ENCODE assay signal across 13 cellular contexts in genomic region chr11:12184696-12185095, GRCh38.
DNase-seq lines count a peak whose midpoint lies in the region; ATAC-seq lines count a peak whose summit lies in the region.
"Had no signal": no experiment of that assay in that cellular context is flagged by ENCODE, and none has a peak within 500 bp of the region (broad histone marks: within the 10 kb centered on the region; RNA-seq: fewer than 3 reads in every experiment).

No MANE protein-coding gene starts in this region.

- H3K9me3 Mint-ChIP-seq in stimulated activated naive CD8-positive, alpha-beta T cell treated with anti-CD3 and anti-CD28 coated beads, Interleukin-15, amount 100 ng/mL, for 72 hours, result no peaks in the 10 kb centered on the region
- no peaks in the 10 kb centered on the region for H3K9me3 Mint-ChIP-seq in activated CD4-positive, alpha-beta T cell treated with anti-CD3 and anti-CD28 coated beads for 36 hours (ENCODE audit: low read depth)
- H3K9me3 Mint-ChIP-seq: activated CD8-positive, alpha-beta T cell treated with anti-CD3 and anti-CD28 coated beads for 36 hours; activated naive CD8-positive, alpha-beta T cell treated with anti-CD3 and anti-CD28 coated beads for 36 hours; natural killer cell treated with Interleukin-12 subunit alpha and Interleukin-12 subunit beta and Interleukin-15 and Interleukin-18, amount 100 ng/mL, for 72 hours had no signal

- H3K4me1 Mint-ChIP-seq in stimulated activated naive CD8-positive, alpha-beta T cell treated with anti-CD3 and anti-CD28 coated beads, Interleukin-15, amount 100 ng/mL, for 72 hours, result peaks cover 36% of the 10 kb centered on the region
- H3K4me1 Mint-ChIP-seq in activated CD4-positive, alpha-beta T cell treated with anti-CD3 and anti-CD28 coated beads for 36 hours, result peaks cover 39% of the 10 kb centered on the region

- POLR2A ChIA-PET in activated CD4-positive, alpha-beta T cell treated with anti-CD3 and anti-CD28 coated beads for 36 hours (lab: Charles Lee), result interaction anchor here (0.7 kb wide), 1 partner anchor 51 kb away, joined by 11 read pairs; no protein-coding TSS in a partner anchor

- no peak overlapping the region for H3K4me3 Mint-ChIP-seq in stimulated activated naive CD8-positive, alpha-beta T cell treated with anti-CD3 and anti-CD28 coated beads, Interleukin-15, amount 100 ng/mL, for 72 hours
- H3K4me3 Mint-ChIP-seq in activated CD4-positive, alpha-beta T cell treated with anti-CD3 and anti-CD28 coated beads for 36 hours, result no peak overlapping the region
- H3K4me3 Mint-ChIP-seq: activated CD8-positive, alpha-beta T cell treated with anti-CD3 and anti-CD28 coated beads for 36 hours; activated naive CD8-positive, alpha-beta T cell treated with anti-CD3 and anti-CD28 coated beads for 36 hours; natural killer cell treated with Interleukin-12 subunit alpha and Interleukin-12 subunit beta and Interleukin-15 and Interleukin-18, amount 100 ng/mL, for 72 hours had no signal

- no peak overlapping the region for H3K27ac Mint-ChIP-seq in stimulated activated naive CD8-positive, alpha-beta T cell treated with anti-CD3 and anti-CD28 coated beads, Interleukin-15, amount 100 ng/mL, for 72 hours
- H3K27ac Mint-ChIP-seq in activated CD4-positive, alpha-beta T cell treated with anti-CD3 and anti-CD28 coated beads for 36 hours, result no peak overlapping the region
- H3K27ac Mint-ChIP-seq: activated CD8-positive, alpha-beta T cell treated with anti-CD3 and anti-CD28 coated beads for 36 hours; activated naive CD8-positive, alpha-beta T cell treated with anti-CD3 and anti-CD28 coated beads for 36 hours; natural killer cell treated with Interleukin-12 subunit alpha and Interleukin-12 subunit beta and Interleukin-15 and Interleukin-18, amount 100 ng/mL, for 72 hours had no signal

- H3K27me3 Mint-ChIP-seq in stimulated activated naive CD8-positive, alpha-beta T cell treated with anti-CD3 and anti-CD28 coated beads, Interleukin-15, amount 100 ng/mL, for 72 hours, result no peaks in the 10 kb centered on the region
- H3K27me3 Mint-ChIP-seq in activated CD4-positive, alpha-beta T cell treated with anti-CD3 and anti-CD28 coated beads for 36 hours, result no peaks in the 10 kb centered on the region
- H3K27me3 Mint-ChIP-seq: activated CD8-positive, alpha-beta T cell treated with anti-CD3 and anti-CD28 coated beads for 36 hours; activated naive CD8-positive, alpha-beta T cell treated with anti-CD3 and anti-CD28 coated beads for 36 hours had no signal

- in situ Hi-C loops in ACHN (cut with HindIII; ENCODE audit: low pct_ligation_motif_present, low pct_unique_long_range_greater_than_20kb, low sequenced_read_pairs), result no loop called here

- CTCF ChIA-PET in activated CD4-positive, alpha-beta T cell treated with anti-CD3 and anti-CD28 coated beads for 36 hours (lab: Charles Lee), result no interaction called here

- H3K36me3 Mint-ChIP-seq in activated CD4-positive, alpha-beta T cell treated with anti-CD3 and anti-CD28 coated beads for 36 hours (ENCODE audit: low read depth), result peaks cover 6% of the 10 kb centered on the region
- H3K36me3 Mint-ChIP-seq: natural killer cell treated with Interleukin-12 subunit alpha and Interleukin-12 subunit beta and Interleukin-15 and Interleukin-18, amount 100 ng/mL, for 72 hours had no signal

- peak; percentile 1 for DNase-seq in stimulated activated naive CD8-positive, alpha-beta T cell treated with anti-CD3 and anti-CD28 coated beads, Interleukin-15, Interleukin-2, amounts not matched to agents 100 U/mL and 50 U/mL, for 24 hours
- DNase-seq in stimulated activated naive CD8-positive, alpha-beta T cell treated with anti-CD3 and anti-CD28 coated beads, Interleukin-15, amount 100 ng/mL, for 72 hours, result no peak
- DNase-seq in amniotic epithelial cell (ENCODE audit: low read depth) (peak; percentile 42), glomerular visceral epithelial cell (ENCODE audit: extremely low spot score) (peak; percentile 46), ACHN (no peak)
- no peak for DNase-seq in activated CD4-positive, alpha-beta T cell treated with anti-CD3 and anti-CD28 coated beads for 36 hours
- DNase-seq: activated CD8-positive, alpha-beta T cell treated with anti-CD3 and anti-CD28 coated beads for 36 hours; activated naive CD8-positive, alpha-beta T cell treated with anti-CD3 and anti-CD28 coated beads for 36 hours; GOT3; NCI-H146 had no signal

- intact Hi-C loops in activated CD4-positive, alpha-beta T cell treated with anti-CD3 and anti-CD28 coated beads for 36 hours (cut with DNase I, micrococcal nuclease), result no loop called here

- no peak for ATAC-seq in stimulated activated naive CD8-positive, alpha-beta T cell treated with anti-CD3 and anti-CD28 coated beads, Interleukin-15, Interleukin-2, amounts not matched to agents 100 U/mL and 50 U/mL, for 24 hours
- ATAC-seq in stimulated activated naive CD8-positive, alpha-beta T cell treated with anti-CD3 and anti-CD28 coated beads, Interleukin-15, amount 100 ng/mL, for 72 hours, result no peak
- no peak for ATAC-seq in GM18498 (IDR thresholded peaks at IDR 0.05; ENCODE audit: unreplicated experiment)
- no peak for ATAC-seq in HG02571 (IDR thresholded peaks at IDR 0.05; ENCODE audit: unreplicated experiment)
- no peak for ATAC-seq in activated CD4-positive, alpha-beta T cell treated with anti-CD3 and anti-CD28 coated beads for 36 hours
- ATAC-seq: activated CD8-positive, alpha-beta T cell treated with anti-CD3 and anti-CD28 coated beads for 36 hours; natural killer cell treated with Interleukin-12 subunit alpha and Interleukin-12 subunit beta and Interleukin-15 and Interleukin-18, amount 100 ng/mL, for 72 hours had no signal

Comparison
In these comparisons a context has a peak if more than half of its experiments do, and no peak if none do; other contexts are left out.
1. DNase-seq: peak in stimulated activated naive CD8-positive, alpha-beta T cell treated with anti-CD3 and anti-CD28 coated beads, Interleukin-15, Interleukin-2, amounts not matched to agents 100 U/mL and 50 U/mL, for 24 hours (single experiment), amniotic epithelial cell (single experiment) and glomerular visceral epithelial cell (single experiment); none in stimulated activated naive CD8-positive, alpha-beta T cell treated with anti-CD3 and anti-CD28 coated beads, Interleukin-15, amount 100 ng/mL, for 72 hours (0 of 2), ACHN (single experiment) and activated CD4-positive, alpha-beta T cell treated with anti-CD3 and anti-CD28 coated beads for 36 hours (single experiment).